ENCODE assay signal across 8 cellular contexts in genomic region chr1:211382182-211382713, GRCh38. TPM values are rescaled to one million over a fixed set of nuclear protein-coding genes. Genes with fewer than 3 reads are reported as not detected.
DNase-seq lines count a peak whose midpoint lies in the region; ATAC-seq and TF ChIP-seq lines count a peak whose summit lies in the region.

No MANE protein-coding gene starts in this region.

- no peaks in the 10 kb centered on the region for H3K9me3 ChIP-seq in testis

- peak overlapping the region; percentile 97 for H3K27ac Mint-ChIP-seq in activated CD4-positive, alpha-beta T cell treated with anti-CD3 and anti-CD28 coated beads, Interleukin-2, amount 10 ng/mL, durations not matched to agents 7 days and 5 days
- peak overlapping the region; percentile 93 for H3K27ac Mint-ChIP-seq in activated naive CD8-positive, alpha-beta T cell treated with anti-CD3 and anti-CD28 coated beads, Interleukin-2, amount 10 ng/mL, durations not matched to agents 7 days and 5 days

- no peak for DNase-seq in activated CD4-positive, alpha-beta T cell treated with anti-CD3 and anti-CD28 coated beads, Interleukin-2, amount 10 ng/mL, durations not matched to agents 7 days and 5 days
- no peak for DNase-seq in activated CD4-positive, alpha-beta T cell treated with anti-CD3 and anti-CD28 coated beads, Interleukin-2, amount 50 U/mL, for 1 hour
- DNase-seq in activated naive CD8-positive, alpha-beta T cell treated with anti-CD3 and anti-CD28 coated beads, Interleukin-2, amount 10 ng/mL, durations not matched to agents 7 days and 5 days: no peak
- DNase-seq in kidney epithelial cell (ENCODE audit: low read depth) (no peak), testis (no peak), SK-N-DZ (ENCODE audit: low spot score) (no peak), NCI-H2171 treated with DMSO at 0.1 percent for 48 hours (lab: John Stamatoyannopoulos, UW) (no peak), SW 1271 (lab: John Stamatoyannopoulos, UW) (no peak)

- TF ChIP-seq CTCF in kidney epithelial cell (IDR thresholded peaks at IDR 0.05; ENCODE audit: insufficient read depth, low read length, poor library complexity, severe bottlenecking): no peak
- no peak for TF ChIP-seq CTCF in testis (IDR thresholded peaks at IDR 0.05)

- CTCF ChIA-PET in activated CD4-positive, alpha-beta T cell treated with anti-CD3 and anti-CD28 coated beads, Interleukin-2, amount 10 ng/mL, durations not matched to agents 7 days and 5 days (lab: Charles Lee): no interaction called here

- TF ChIP-seq POLR2A in testis (IDR thresholded peaks at IDR 0.05): no peak

- peak overlapping the region; percentile 88 for H3K4me3 Mint-ChIP-seq in activated CD4-positive, alpha-beta T cell treated with anti-CD3 and anti-CD28 coated beads, Interleukin-2, amount 10 ng/mL, durations not matched to agents 7 days and 5 days
- H3K4me3 Mint-ChIP-seq in activated naive CD8-positive, alpha-beta T cell treated with anti-CD3 and anti-CD28 coated beads, Interleukin-2, amount 10 ng/mL, durations not matched to agents 7 days and 5 days: peak overlapping the region; percentile 90

- H3K36me3 ChIP-seq in kidney epithelial cell (ENCODE audit: control insufficient read depth, insufficient read depth, low read length) (no peaks in the 10 kb centered on the region), testis (ENCODE audit: low read depth, missing control alignments) (no peaks in the 10 kb centered on the region)

- peak overlapping the region; percentile 74 for H3K4me3 ChIP-seq in kidney epithelial cell (ENCODE audit: low read depth, low read length)
- peak overlapping the region; percentile 85 to 95 for H3K4me3 ChIP-seq in testis

- POLR2A ChIA-PET in activated CD4-positive, alpha-beta T cell treated with anti-CD3 and anti-CD28 coated beads, Interleukin-2, amount 10 ng/mL, durations not matched to agents 7 days and 5 days (lab: Charles Lee): interaction anchor here (0.7 kb wide), 1 partner anchor 1015 kb away, joined by 5 read pairs; no protein-coding TSS in a partner anchor
- POLR2A ChIA-PET in activated naive CD8-positive, alpha-beta T cell treated with anti-CD3 and anti-CD28 coated beads, Interleukin-2, amount 10 ng/mL, durations not matched to agents 7 days and 5 days (lab: Charles Lee): interaction anchor here (0.8 to 2.1 kb wide), 3 partner anchors 49 to 55 kb away, joined by 3 to 17 read pairs (median 3); partner anchors contain the start of gene TRAF5

- WGBS in testis, 2 donors: 3 to 9% methylated on average over 17 of the region's 17 CpGs

- H3K36me3 Mint-ChIP-seq in activated CD4-positive, alpha-beta T cell treated with anti-CD3 and anti-CD28 coated beads, Interleukin-2, amount 10 ng/mL, durations not matched to agents 7 days and 5 days (ENCODE audit: low read depth): peaks cover 19% of the 10 kb centered on the region
- peaks cover 12% of the 10 kb centered on the region for H3K36me3 Mint-ChIP-seq in activated naive CD8-positive, alpha-beta T cell treated with anti-CD3 and anti-CD28 coated beads, Interleukin-2, amount 10 ng/mL, durations not matched to agents 7 days and 5 days

- H3K4me1 Mint-ChIP-seq in activated CD4-positive, alpha-beta T cell treated with anti-CD3 and anti-CD28 coated beads, Interleukin-2, amount 10 ng/mL, durations not matched to agents 7 days and 5 days: peaks cover 28% of the 10 kb centered on the region
- peaks cover 21% of the 10 kb centered on the region for H3K4me1 Mint-ChIP-seq in activated naive CD8-positive, alpha-beta T cell treated with anti-CD3 and anti-CD28 coated beads, Interleukin-2, amount 10 ng/mL, durations not matched to agents 7 days and 5 days

- intact Hi-C loops in testis (cut with DNase I; ENCODE audit: low total_unique reads): no loop called here

- H3K9me3 Mint-ChIP-seq in activated CD4-positive, alpha-beta T cell treated with anti-CD3 and anti-CD28 coated beads, Interleukin-2, amount 10 ng/mL, durations not matched to agents 7 days and 5 days: peaks cover 3% of the 10 kb centered on the region
- no peaks in the 10 kb centered on the region for H3K9me3 Mint-ChIP-seq in activated naive CD8-positive, alpha-beta T cell treated with anti-CD3 and anti-CD28 coated beads, Interleukin-2, amount 10 ng/mL, durations not matched to agents 7 days and 5 days

- peaks cover 4% of the 10 kb centered on the region for H3K27me3 Mint-ChIP-seq in activated CD4-positive, alpha-beta T cell treated with anti-CD3 and anti-CD28 coated beads, Interleukin-2, amount 10 ng/mL, durations not matched to agents 7 days and 5 days
- peaks cover 7% of the 10 kb centered on the region for H3K27me3 Mint-ChIP-seq in activated naive CD8-positive, alpha-beta T cell treated with anti-CD3 and anti-CD28 coated beads, Interleukin-2, amount 10 ng/mL, durations not matched to agents 7 days and 5 days

- peak overlapping the region; percentile 91 to 96 for H3K27ac ChIP-seq in testis

- peaks cover 3% of the 10 kb centered on the region for H3K4me1 ChIP-seq in testis

- ATAC-seq in activated naive CD8-positive, alpha-beta T cell treated with anti-CD3 and anti-CD28 coated beads, Interleukin-2, amount 10 ng/mL, durations not matched to agents 7 days and 5 days (ENCODE audit: low read depth): no peak

- H3K27me3 ChIP-seq in kidney epithelial cell (ENCODE audit: control insufficient read depth, insufficient read depth, low read length) (no peaks in the 10 kb centered on the region), testis (no peaks in the 10 kb centered on the region)

RNA-seq across cellular contexts. Expression of gene TRAF5, which starts 55.6 kb away (rescaled TPM):
- total RNA-seq in activated CD4-positive, alpha-beta T cell treated with anti-CD3 and anti-CD28 coated beads, Interleukin-2, amount 10 ng/mL, durations not matched to agents 7 days and 5 days: 10 to 100 TPM; 64.5 to 65.6 TPM
- 10 to 100 TPM; 82.2 to 84.0 TPM for total RNA-seq in activated naive CD8-positive, alpha-beta T cell treated with anti-CD3 and anti-CD28 coated beads, Interleukin-2, amount 10 ng/mL, durations not matched to agents 7 days and 5 days
- total RNA-seq in kidney epithelial cell: 20.3 and 23.0 TPM in 2 replicates
- total RNA-seq in testis: 10 to 100 TPM; 20.3 to 22.2 TPM
- polyA plus RNA-seq in testis (ENCODE audit: insufficient read depth, low read depth, low replicate concordance): 25.1 TPM
- 19.4 and 19.6 TPM in 2 replicates for polyA plus RNA-seq in SK-N-DZ (2014; cell fraction: cytosol; rRNA removed)
- 57.0 and 84.9 TPM in 2 replicates for polyA plus RNA-seq in SK-N-DZ (2014; cell fraction: nucleus; rRNA removed)
